ENCODE assay signal across 8 cellular contexts in genomic region chr14:75515631-75515999, GRCh38. TPM values are rescaled to one million over a fixed set of nuclear protein-coding genes. Genes with fewer than 3 reads are reported as not detected.
A peak's percentile ranks its signal among the peaks of the same experiment; 100 is the strongest.
DNase-seq lines count a peak whose midpoint lies in the region; ATAC-seq lines count a peak whose summit lies in the region.

No MANE protein-coding gene starts in this region.

- ATAC-seq in HG03135 (IDR thresholded peaks at IDR 0.05; ENCODE audit: unreplicated experiment): peak; percentile 57

- H3K9ac ChIP-seq in adipocyte (ENCODE audit: low read length) (peak overlapping the region; percentile 35), skeletal muscle satellite cell (ENCODE audit: low read depth, low read length) (peak overlapping the region; percentile 47)

- H3K4me1 ChIP-seq in adipocyte (ENCODE audit: control insufficient read depth, insufficient read depth, low read length): peaks cover 9% of the 10 kb centered on the region
- H3K4me1 ChIP-seq in skeletal muscle satellite cell (ENCODE audit: control insufficient read depth, insufficient read depth, low read length): peaks cover 23% of the 10 kb centered on the region

- no peak for DNase-seq in activated T-cell treated with anti-CD3 and anti-CD28 coated beads, Interleukin-2, amount 50 U/mL, for 24 hours
- DNase-seq in activated T-cell treated with anti-CD3 and anti-CD28 coated beads, Interleukin-2, amount 50 U/mL, for 48 hours: no peak
- DNase-seq in adipocyte (ENCODE audit: low read depth) (no peak), NCI-H2196 treated with DMSO at 0.1 percent for 48 hours (lab: John Stamatoyannopoulos, UW; ENCODE audit: unreplicated experiment) (no peak), NCI-H128 (lab: John Stamatoyannopoulos, UW; ENCODE audit: unreplicated experiment) (no peak), NCI-H1092 treated with DMSO at 0.1 percent for 48 hours (lab: John Stamatoyannopoulos, UW) (no peak)

- H3K9me3 ChIP-seq in adipocyte (ENCODE audit: control insufficient read depth, low read length) (peaks cover 18% of the 10 kb centered on the region), skeletal muscle satellite cell (replicated peaks; ENCODE audit: low read length) (no peaks in the 10 kb centered on the region)

- H3K4me3 Mint-ChIP-seq in activated T-cell treated with anti-CD3 and anti-CD28 coated beads, Interleukin-2, amount 50 U/mL, for 24 hours: peak overlapping the region; percentile 70

- H3K4me3 ChIP-seq in adipocyte (ENCODE audit: low read length): peak overlapping the region; percentile 68
- H3K4me3 ChIP-seq in skeletal muscle satellite cell (ENCODE audit: low read length): peak overlapping the region; percentile 56

- peaks cover 72% of the 10 kb centered on the region for H3K4me1 Mint-ChIP-seq in activated T-cell treated with anti-CD3 and anti-CD28 coated beads, Interleukin-2, amount 50 U/mL, for 24 hours (ENCODE audit: low read depth)

- H3K36me3 Mint-ChIP-seq in activated T-cell treated with anti-CD3 and anti-CD28 coated beads, Interleukin-2, amount 50 U/mL, for 24 hours (ENCODE audit: low read depth): peaks cover 13% of the 10 kb centered on the region

- H3K27me3 ChIP-seq in adipocyte (replicated peaks; ENCODE audit: control insufficient read depth, insufficient read depth, low read length): no peaks in the 10 kb centered on the region
- peaks cover 4% of the 10 kb centered on the region for H3K27me3 ChIP-seq in skeletal muscle satellite cell (ENCODE audit: control insufficient read depth, insufficient read depth, low read length)

- H3K4me2 ChIP-seq in skeletal muscle satellite cell (ENCODE audit: low read length): peak overlapping the region; percentile 89

- no peaks in the 10 kb centered on the region for H3K27me3 Mint-ChIP-seq in activated T-cell treated with anti-CD3 and anti-CD28 coated beads, Interleukin-2, amount 50 U/mL, for 24 hours

- peaks cover 15% of the 10 kb centered on the region for H3K9me3 Mint-ChIP-seq in activated T-cell treated with anti-CD3 and anti-CD28 coated beads, Interleukin-2, amount 50 U/mL, for 24 hours

- H3K27ac Mint-ChIP-seq in activated T-cell treated with anti-CD3 and anti-CD28 coated beads, Interleukin-2, amount 50 U/mL, for 24 hours: peak overlapping the region; percentile 22

- H3K36me3 ChIP-seq in adipocyte (ENCODE audit: control insufficient read depth, insufficient read depth, low read length, severe bottlenecking) (no peaks in the 10 kb centered on the region), skeletal muscle satellite cell (ENCODE audit: insufficient read depth, low read length) (no peaks in the 10 kb centered on the region)

RNA-seq across cellular contexts. Expression of gene BATF, which starts 6.7 kb away (rescaled TPM):
- total RNA-seq in skeletal muscle satellite cell (2012; rRNA removed): not detected in 2 replicates
